ENCODE assay signal across 20 cellular contexts in the genomic region with DNA sequence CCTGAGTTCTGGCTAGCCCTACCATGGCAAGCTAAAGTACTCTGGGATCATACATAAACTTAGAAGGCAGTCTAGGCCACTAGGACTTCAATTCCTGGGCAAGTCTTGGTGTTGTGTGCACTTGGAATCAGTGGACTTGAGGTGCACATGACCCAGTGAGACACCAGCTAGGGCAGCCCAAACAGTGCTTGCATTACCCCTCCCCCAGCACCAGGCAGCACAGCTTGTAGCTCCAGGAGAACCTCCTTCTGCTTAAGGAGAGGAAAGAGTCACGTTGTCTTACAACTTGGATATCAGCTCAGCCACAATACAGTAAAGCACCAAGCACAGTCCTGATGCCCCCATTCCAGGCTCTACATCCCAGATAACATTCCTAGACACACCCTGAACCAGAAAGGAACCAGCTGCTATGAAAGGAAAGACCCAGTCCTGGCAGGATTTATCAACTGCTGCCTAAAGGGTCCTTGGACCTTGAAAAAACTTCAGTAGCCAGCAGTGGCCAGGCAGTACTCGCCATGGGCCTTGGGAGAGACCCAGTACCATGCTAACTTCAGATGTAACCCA.
"Had no signal": no experiment of that assay in that cellular context is flagged by ENCODE, and none has a peak within 500 bp of the region (broad histone marks: within the 10 kb centered on the region; RNA-seq: fewer than 3 reads in every experiment).

No MANE protein-coding gene starts in this region.

- H3K4me3 Mint-ChIP-seq: activated naive CD8-positive, alpha-beta T cell; natural killer cell had no signal

- H3K4me3 ChIP-seq: adrenal gland, ascending aorta, esophagus squamous epithelium, heart left ventricle, sigmoid colon, spleen, thoracic aorta, upper lobe of left lung had no signal

- H3K36me3 ChIP-seq: adrenal gland, ascending aorta, brain microvascular endothelial cell, heart left ventricle, sigmoid colon, spleen, thoracic aorta, upper lobe of left lung had no signal

- H3K27ac Mint-ChIP-seq: activated naive CD8-positive, alpha-beta T cell; natural killer cell; progenitor cell of endocrine pancreas had no signal

- H3K9me3 ChIP-seq: adrenal gland, esophagus squamous epithelium, sigmoid colon, thoracic aorta, upper lobe of left lung had no signal

- H3K27ac ChIP-seq: adrenal gland, ascending aorta, brain microvascular endothelial cell, esophagus squamous epithelium, heart left ventricle, sigmoid colon, spleen, thoracic aorta, upper lobe of left lung had no signal

- H3K27me3 Mint-ChIP-seq: activated naive CD8-positive, alpha-beta T cell; progenitor cell of endocrine pancreas had no signal

- H3K27me3 ChIP-seq: adrenal gland, ascending aorta, brain microvascular endothelial cell, esophagus squamous epithelium, heart left ventricle, sigmoid colon, spleen, upper lobe of left lung had no signal

- DNase-seq: activated T-cell treated with anti-CD3 and anti-CD28 coated beads, Interleukin-2, amount 50 U/mL, for 1 hour; adrenal gland; brain microvascular endothelial cell; caudate nucleus; effector memory CD4-positive, alpha-beta T cell; esophagus squamous epithelium; heart left ventricle; islet precursor cell; natural killer cell; retina; sigmoid colon; spleen; stimulated activated CD4-positive, alpha-beta T cell treated with anti-CD3 and anti-CD28 coated beads, Interleukin-4, amount 100 ng/mL, for 24 hours; stimulated activated naive CD4-positive, alpha-beta T cell treated with Interleukin-2 at 50 U/mL for 16 hours; T-helper 9 cell; upper lobe of left lung had no signal
